17 cellular contexts compared by ENCODE assay signal in genomic region chr1:14635421-14635820, GRCh38. TPM values are rescaled to one million over a fixed set of nuclear protein-coding genes. Genes with fewer than 3 reads are reported as not detected.
DNase-seq lines count a peak whose midpoint lies in the region; TF ChIP-seq lines count a peak whose summit lies in the region.
"Had no signal": no experiment of that assay in that cellular context is flagged by ENCODE, and none has a peak within 500 bp of the region (broad histone marks: within the 10 kb centered on the region; RNA-seq: fewer than 3 reads in every experiment).

No MANE protein-coding gene starts in this region.

- H3K9me2 ChIP-seq in GM23248 (ENCODE audit: insufficient read depth) = no peaks in the 10 kb centered on the region

- H3K79me1 ChIP-seq in trophoblast cell (ENCODE audit: low read length) = peaks cover 10% of the 10 kb centered on the region

- H3K4me1 ChIP-seq in trophoblast cell (ENCODE audit: control insufficient read depth in 1 of 2, insufficient read depth in 2 of 2, low read length in 2 of 2) = peaks cover 20 to 23% of the 10 kb centered on the region in 2 experiments
- no peaks in the 10 kb centered on the region for H3K4me1 ChIP-seq in GM23248 (ENCODE audit: insufficient read depth)
- H3K4me1 ChIP-seq: BE2C, Caco-2 had no signal

- no peaks in the 10 kb centered on the region for H3F3A ChIP-seq in GM23248 (ENCODE audit: insufficient read depth)

- peaks cover 34% of the 10 kb centered on the region for H3K4me1 Mint-ChIP-seq in neural crest cell
- H3K4me1 Mint-ChIP-seq: CD14-positive monocyte had no signal

- H3K27me3 Mint-ChIP-seq in neural crest cell (ENCODE audit: low read depth) = no peaks in the 10 kb centered on the region

- TF ChIP-seq CTCF in neural crest cell (conservative IDR thresholded peaks at IDR 0.05) = no peak

- H3K36me3 Mint-ChIP-seq in neural crest cell (ENCODE audit: low read depth) = peaks cover under 1% of the 10 kb centered on the region
- H3K36me3 Mint-ChIP-seq: CD14-positive monocyte; CD8-positive, alpha-beta T cell had no signal

- H3K4me2 ChIP-seq in trophoblast cell (ENCODE audit: low read length) (no peak overlapping the region), GM23248 (ENCODE audit: unreplicated experiment) (no peak overlapping the region)

- H3K9me3 Mint-ChIP-seq in neural crest cell = no peaks in the 10 kb centered on the region
- H3K9me3 Mint-ChIP-seq: CD4-positive, alpha-beta T cell; CD8-positive, alpha-beta T cell had no signal

- no peak overlapping the region for H3K23ac ChIP-seq in trophoblast cell (ENCODE audit: low read length)

- peak overlapping the region; percentile 0 for H2BK12ac ChIP-seq in trophoblast cell (ENCODE audit: low read length)

- H4K91ac ChIP-seq in trophoblast cell (ENCODE audit: low read depth, low read length) = no peak overlapping the region

- H3K4me3 Mint-ChIP-seq in neural crest cell = no peak overlapping the region
- H3K4me3 Mint-ChIP-seq: CD14-positive monocyte; CD4-positive, alpha-beta T cell; CD8-positive, alpha-beta T cell had no signal

- H3K9ac ChIP-seq in trophoblast cell (ENCODE audit: low read length) (no peak overlapping the region), GM23248 (no peak overlapping the region)
- H3K9ac ChIP-seq: BLaER1 had no signal

- no peak overlapping the region for H2BK5ac ChIP-seq in trophoblast cell (ENCODE audit: low read depth, low read length, poor library complexity)

- H3K27ac ChIP-seq in trophoblast cell (ENCODE audit: low read depth, low read length) = no peak overlapping the region
- H3K27ac ChIP-seq in GM23248 = no peak overlapping the region
- H3K27ac ChIP-seq: BLaER1 had no signal

- no peaks in the 10 kb centered on the region for H4K20me1 ChIP-seq in GM23248 (ENCODE audit: insufficient read depth)
- H4K20me1 ChIP-seq: BLaER1 had no signal

- H3K27me3 ChIP-seq in trophoblast cell (ENCODE audit: insufficient read depth, low read length) (no peaks in the 10 kb centered on the region), GM23248 (replicated peaks; ENCODE audit: insufficient read depth) (peaks cover 22% of the 10 kb centered on the region)
- H3K27me3 ChIP-seq: BE2C, BLaER1 had no signal

- H4K8ac ChIP-seq in trophoblast cell (ENCODE audit: low read depth, low read length) = no peak overlapping the region

- peak overlapping the region; percentile 13 for H3K4ac ChIP-seq in trophoblast cell (ENCODE audit: low read depth, low read length)

- no peak overlapping the region for H3K4me3 ChIP-seq in trophoblast cell (ENCODE audit: low read depth, low read length)
- no peak overlapping the region for H3K4me3 ChIP-seq in GM23248
- H3K4me3 ChIP-seq: BLaER1 had no signal

- no peak overlapping the region for H4K12ac ChIP-seq in trophoblast cell (ENCODE audit: low read depth, low read length)

- no peak for DNase-seq in neural crest cell (ENCODE audit: low read depth, low spot score)
- no peak for DNase-seq in trophoblast cell
- DNase-seq in GM23248 = no peak
- no peak for DNase-seq in stimulated activated naive CD4-positive, alpha-beta T cell (lab: John Stamatoyannopoulos, UW)
- DNase-seq in CD1c-positive myeloid dendritic cell (ENCODE audit: extremely low spot score) = no peak
- DNase-seq: 8988T; ACHN; BE2C; C1 segment of cervical spinal cord; Caco-2; Calu3; CD4-positive, alpha-beta T cell; CD8-positive, alpha-beta T cell; DMS79 treated with DMSO at 0.1 percent for 48 hours; GF-D8 had no signal

- peak overlapping the region; percentile 4 for H2BK120ac ChIP-seq in trophoblast cell (ENCODE audit: insufficient read depth, low read length, poor library complexity)

- H3K9me3 ChIP-seq in trophoblast cell (ENCODE audit: insufficient read depth, low read depth, low read length) (no peaks in the 10 kb centered on the region), GM23248 (ENCODE audit: low read depth) (no peaks in the 10 kb centered on the region)
- H3K9me3 ChIP-seq: BE2C, BLaER1, Caco-2 had no signal

- in situ Hi-C loops in GM23248 (cut with MboI) = no loop called here

- H3K18ac ChIP-seq in trophoblast cell (ENCODE audit: low read length) = peak overlapping the region; percentile 34

- peak overlapping the region; percentile 45 for H3K14ac ChIP-seq in trophoblast cell (ENCODE audit: low read length)

- H2AFZ ChIP-seq in trophoblast cell (ENCODE audit: insufficient read depth, low read length, poor library complexity) (no peak overlapping the region), GM23248 (no peak overlapping the region)

- H3K79me2 ChIP-seq in trophoblast cell (ENCODE audit: control insufficient read depth, insufficient read depth, low read length, poor library complexity) (no peaks in the 10 kb centered on the region), GM23248 (ENCODE audit: insufficient read depth) (no peaks in the 10 kb centered on the region)

- H2AK5ac ChIP-seq in trophoblast cell (ENCODE audit: low read length) = peak overlapping the region; percentile 31

- H3K27ac Mint-ChIP-seq in neural crest cell (ENCODE audit: unreplicated experiment) = peak overlapping the region; percentile 48
- H3K27ac Mint-ChIP-seq: CD14-positive monocyte; CD4-positive, alpha-beta T cell; CD8-positive, alpha-beta T cell had no signal

- no peaks in the 10 kb centered on the region for H3K36me3 ChIP-seq in trophoblast cell (ENCODE audit: control insufficient read depth in 1 of 2, insufficient read depth in 2 of 2, low read length in 2 of 2)
- no peaks in the 10 kb centered on the region for H3K36me3 ChIP-seq in GM23248 (ENCODE audit: low read depth)
- H3K36me3 ChIP-seq: BE2C, BLaER1 had no signal

- WGBS in trophoblast cell (ENCODE audit: extremely low coverage, insufficient coverage, insufficient read length) = no CpG with 5 or more reads among the region's 9 CpGs
- WGBS in GM23248 (ENCODE audit: low coverage in 1 of 2, low lambda C conversion rate in 2 of 2, missing lambda C conversion rate in 2 of 2), 2 experiments = 79% methylated on average over 9 of the region's 9 CpGs

RNA-seq across cellular contexts. Expression of gene KAZN, which starts 36.9 kb away (rescaled TPM):
- 10.7 and 11.6 TPM in 2 replicates for total RNA-seq in neural crest cell
- 25.4 and 25.6 TPM in 2 replicates for polyA plus RNA-seq in trophoblast cell (2013)
- total RNA-seq in GM23248 (2014; rRNA removed; shearing (Covaris generic)) = 4.9 and 5.4 TPM in 2 replicates
- polyA plus RNA-seq in GM23248 (2016; fragmentation: Nextera tagmentation; extraction: Ambion mirVana) = 7.2 TPM in 2 replicates
- polyA plus RNA-seq: CD14-positive monocyte had no signal
